ENCODE assay signal across 13 cellular contexts in the genomic region with DNA sequence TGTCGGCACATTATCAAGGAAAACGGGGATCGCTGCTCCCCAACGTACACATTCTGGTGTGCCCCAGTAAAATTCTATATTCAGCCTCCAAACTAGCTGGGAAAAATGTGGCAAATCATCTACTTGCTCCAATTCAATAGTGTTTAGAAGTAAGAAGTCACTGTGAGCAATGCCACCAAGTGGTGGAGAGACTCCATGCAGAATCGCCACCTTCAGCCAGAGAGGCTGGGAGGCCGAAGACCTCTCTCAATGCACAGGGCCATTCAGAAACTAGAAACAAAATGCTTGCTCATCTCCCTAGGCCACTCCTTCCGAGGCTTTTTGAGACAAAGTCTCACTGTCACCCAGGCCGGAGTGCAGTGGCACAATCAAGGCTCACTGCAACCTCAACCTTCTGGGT. TPM values are rescaled to one million over a fixed set of nuclear protein-coding genes. Genes with fewer than 3 reads are reported as not detected.
"Had no signal": no experiment of that assay in that cellular context is flagged by ENCODE, and none has a peak within 500 bp of the region (broad histone marks: within the 10 kb centered on the region; RNA-seq: fewer than 3 reads in every experiment).

No MANE protein-coding gene starts in this region.

RNA-seq across cellular contexts. Expression of a gene that starts 48.5 kb away (rescaled TPM):
- total RNA-seq: activated B cell treated with CpG ODN at 0.5 μM for 24 hours; activated CD4-positive, alpha-beta memory T cell treated with anti-CD3 and anti-CD28 coated beads for 36 hours; activated naive CD4-positive, alpha-beta T cell treated with anti-CD3 and anti-CD28 coated beads for 36 hours; activated naive CD4-positive, alpha-beta T cell treated with anti-CD3 and anti-CD28 coated beads, Interleukin-2, amount 50 U/mL, for 72 hours; activated T-cell treated with anti-CD3 and anti-CD28 coated beads, Interleukin-2, amount 50 U/mL, for 4 hours; activated T-helper 1 cell treated with anti-CD3 and anti-CD28 coated beads, Interleukin-12 subunit alpha, Interleukin-12 subunit beta, Interleukin-2, Interleukin-4 antibody, amounts not matched to agents 30 ng/mL and 10 ng/mL and 1 ng/mL, durations not matched to agents 14 hours and 24 hours and 36 hours; adrenal gland; astrocyte; body of pancreas; cardiac septum; LHCN-M2; PC-3; Right ventricle myocardium inferior had no signal
